ENCODE assay signal across 8 cellular contexts in genomic region chr10:16816142-16816541, GRCh38. TPM values are rescaled to one million over a fixed set of nuclear protein-coding genes. Genes with fewer than 3 reads are reported as not detected.
DNase-seq lines count a peak whose midpoint lies in the region; ATAC-seq and TF ChIP-seq lines count a peak whose summit lies in the region.

No MANE protein-coding gene starts in this region.

- H3K36me3 Mint-ChIP-seq in activated CD4-positive, alpha-beta T cell treated with anti-CD3 and anti-CD28 coated beads, Interleukin-2, amount 10 ng/mL, durations not matched to agents 7 days and 5 days (ENCODE audit: low read depth): peaks cover 28% of the 10 kb centered on the region
- H3K36me3 Mint-ChIP-seq in activated CD4-positive, alpha-beta memory T cell treated with anti-CD3 and anti-CD28 coated beads for 36 hours: peaks cover 13% of the 10 kb centered on the region

- POLR2A ChIA-PET in activated CD4-positive, alpha-beta T cell treated with anti-CD3 and anti-CD28 coated beads, Interleukin-2, amount 10 ng/mL, durations not matched to agents 7 days and 5 days (lab: Charles Lee): no interaction called here
- POLR2A ChIA-PET in activated CD4-positive, alpha-beta memory T cell treated with anti-CD3 and anti-CD28 coated beads for 36 hours (lab: Charles Lee): interaction anchor here (1.8 kb wide), 1 partner anchor 37 kb away, joined by 5 read pairs; no protein-coding TSS in a partner anchor

- H3K9me3 ChIP-seq in iPS-20b (ENCODE audit: insufficient read depth, low read depth, low read length): no peaks in the 10 kb centered on the region
- no peaks in the 10 kb centered on the region for H3K9me3 ChIP-seq in tibial nerve

- peaks cover 11% of the 10 kb centered on the region for H3K27me3 Mint-ChIP-seq in activated CD4-positive, alpha-beta T cell treated with anti-CD3 and anti-CD28 coated beads, Interleukin-2, amount 10 ng/mL, durations not matched to agents 7 days and 5 days
- H3K27me3 Mint-ChIP-seq in activated CD4-positive, alpha-beta memory T cell treated with anti-CD3 and anti-CD28 coated beads for 36 hours: peaks cover 1% of the 10 kb centered on the region

- H3K27ac ChIP-seq in iPS-20b (ENCODE audit: low read length) (no peak overlapping the region), tibial nerve (no peak overlapping the region)

- ATAC-seq in HG03135 (IDR thresholded peaks at IDR 0.05; ENCODE audit: unreplicated experiment): no peak
- no peak for ATAC-seq in GM21786 (IDR thresholded peaks at IDR 0.05; ENCODE audit: unreplicated experiment)

- intact Hi-C loops in activated CD4-positive, alpha-beta memory T cell treated with anti-CD3 and anti-CD28 coated beads for 36 hours (cut with micrococcal nuclease): loop anchor here (2.0 to 5.0 kb wide), 3 partner anchors 211 to 1835 kb away; partner anchors contain the start of gene NSUN6

- 62 to 63% methylated on average over 3 of the region's 3 CpGs for WGBS in tibial nerve, 2 donors

- H3K27me3 ChIP-seq in iPS-20b (ENCODE audit: insufficient read depth, low read length) (no peaks in the 10 kb centered on the region; the same call in 1 of the 2 replicates), tibial nerve (no peaks in the 10 kb centered on the region)

- no peak for TF ChIP-seq POLR2A in tibial nerve (IDR thresholded peaks at IDR 0.05)

- peak overlapping the region; percentile 94 for H3K4me3 Mint-ChIP-seq in activated CD4-positive, alpha-beta T cell treated with anti-CD3 and anti-CD28 coated beads, Interleukin-2, amount 10 ng/mL, durations not matched to agents 7 days and 5 days
- H3K4me3 Mint-ChIP-seq in activated CD4-positive, alpha-beta memory T cell treated with anti-CD3 and anti-CD28 coated beads for 36 hours: peak overlapping the region; percentile 91

- no peaks in the 10 kb centered on the region for H3K36me3 ChIP-seq in iPS-20b (ENCODE audit: insufficient read depth, low read depth, low read length)
- peaks cover 0 to 5% (median 0%) of the 10 kb centered on the region in 3 donors for H3K36me3 ChIP-seq in tibial nerve

- TF ChIP-seq EP300 in tibial nerve (IDR thresholded peaks at IDR 0.05): no peak

- peaks cover 4% of the 10 kb centered on the region for H3K9me3 Mint-ChIP-seq in activated CD4-positive, alpha-beta T cell treated with anti-CD3 and anti-CD28 coated beads, Interleukin-2, amount 10 ng/mL, durations not matched to agents 7 days and 5 days
- H3K9me3 Mint-ChIP-seq in activated CD4-positive, alpha-beta memory T cell treated with anti-CD3 and anti-CD28 coated beads for 36 hours: no peaks in the 10 kb centered on the region

- H3K4me1 ChIP-seq in iPS-20b (ENCODE audit: insufficient read depth, low read length): no peaks in the 10 kb centered on the region
- peaks cover 0 to 33% (median 16%) of the 10 kb centered on the region in 4 donors for H3K4me1 ChIP-seq in tibial nerve

- peak overlapping the region; percentile 85 for H3K27ac Mint-ChIP-seq in activated CD4-positive, alpha-beta T cell treated with anti-CD3 and anti-CD28 coated beads, Interleukin-2, amount 10 ng/mL, durations not matched to agents 7 days and 5 days
- peak overlapping the region; percentile 29 for H3K27ac Mint-ChIP-seq in activated CD4-positive, alpha-beta memory T cell treated with anti-CD3 and anti-CD28 coated beads for 36 hours

- H3K4me3 ChIP-seq in iPS-20b (ENCODE audit: low read length) (peak overlapping the region; percentile 87), tibial nerve (peak overlapping the region; percentile 59 to 96 (median 74))

- DNase-seq in activated CD4-positive, alpha-beta T cell treated with anti-CD3 and anti-CD28 coated beads, Interleukin-2, amount 10 ng/mL, durations not matched to agents 7 days and 5 days: no peak
- DNase-seq in activated CD4-positive, alpha-beta T cell treated with anti-CD3 and anti-CD28 coated beads, Interleukin-2, amount 50 U/mL, for 1 hour: no peak
- DNase-seq in activated CD4-positive, alpha-beta memory T cell treated with anti-CD3 and anti-CD28 coated beads for 36 hours: no peak
- no peak for DNase-seq in tibial nerve (ENCODE audit: low spot score in 2 of 2)
- no peak for DNase-seq in NCI-H1694 (lab: John Stamatoyannopoulos, UW)

- CTCF ChIA-PET in activated CD4-positive, alpha-beta T cell treated with anti-CD3 and anti-CD28 coated beads, Interleukin-2, amount 10 ng/mL, durations not matched to agents 7 days and 5 days (lab: Charles Lee): interaction anchor here (1.3 kb wide), 1 partner anchor 37 kb away, joined by 3 read pairs; no protein-coding TSS in a partner anchor
- CTCF ChIA-PET in activated CD4-positive, alpha-beta memory T cell treated with anti-CD3 and anti-CD28 coated beads for 36 hours (lab: Charles Lee): interaction anchor here (1.4 kb wide), 1 partner anchor 414 kb away, joined by 4 read pairs; no protein-coding TSS in a partner anchor

- peaks cover 41% of the 10 kb centered on the region for H3K4me1 Mint-ChIP-seq in activated CD4-positive, alpha-beta T cell treated with anti-CD3 and anti-CD28 coated beads, Interleukin-2, amount 10 ng/mL, durations not matched to agents 7 days and 5 days
- peaks cover 31% of the 10 kb centered on the region for H3K4me1 Mint-ChIP-seq in activated CD4-positive, alpha-beta memory T cell treated with anti-CD3 and anti-CD28 coated beads for 36 hours (ENCODE audit: low read depth)

- peak overlapping the region; percentile 79; the same call in 1 of the 2 replicates for H3K9ac ChIP-seq in iPS-20b (ENCODE audit: low read depth, low read length)

- no peak for TF ChIP-seq CTCF in tibial nerve (IDR thresholded peaks at IDR 0.05)

RNA-seq across cellular contexts. Expression of gene RSU1, which starts 1.1 kb away (rescaled TPM):
- total RNA-seq in activated CD4-positive, alpha-beta T cell treated with anti-CD3 and anti-CD28 coated beads, Interleukin-2, amount 10 ng/mL, durations not matched to agents 7 days and 5 days: 100 to 1,000 TPM in 1 of 2 experiments, 10 to 100 TPM in 1; 79.5 to 106 TPM
- total RNA-seq in activated CD4-positive, alpha-beta memory T cell treated with anti-CD3 and anti-CD28 coated beads for 36 hours: 10 to 100 TPM; 60.6 to 61.9 TPM
- 10 to 100 TPM; 25.1 to 61.6 (median 44.7) TPM for total RNA-seq in tibial nerve
